Comparison of ENCODE assay signal across 16 cellular contexts in genomic region chr2:127771756-127772155, GRCh38. TPM values are rescaled to one million over a fixed set of nuclear protein-coding genes. Genes with fewer than 3 reads are reported as not detected.
A peak's percentile ranks its signal among the peaks of the same experiment; 100 is the strongest.
DNase-seq lines count a peak whose midpoint lies in the region; ATAC-seq lines count a peak whose summit lies in the region.
"Had no signal": no experiment of that assay in that cellular context is flagged by ENCODE, and none has a peak within 500 bp of the region (broad histone marks: within the 10 kb centered on the region; RNA-seq: fewer than 3 reads in every experiment).

No MANE protein-coding gene starts in this region.

- in situ Hi-C loops in HAP-1 (cut with MboI; ENCODE audit: low sequenced_read_pairs) = no loop called here

- no peak overlapping the region for H3K4ac ChIP-seq in trophoblast cell (ENCODE audit: low read depth, low read length)

- H3K27me3 Mint-ChIP-seq in immature natural killer cell (ENCODE audit: low read depth in 3 of 3) = peaks cover 0 to 2% (median 0%) of the 10 kb centered on the region in 3 donors
- H3K27me3 Mint-ChIP-seq: central memory CD8-positive, alpha-beta T cell; naive thymus-derived CD4-positive, alpha-beta T cell had no signal

- no peak overlapping the region for H3K14ac ChIP-seq in trophoblast cell (ENCODE audit: low read length)

- H3K27me3 ChIP-seq in trophoblast cell (ENCODE audit: insufficient read depth, low read length) (no peaks in the 10 kb centered on the region), HAP-1 (ENCODE audit: low read depth) (no peaks in the 10 kb centered on the region)
- H3K27me3 ChIP-seq: hepatocyte, right atrium auricular region, tibial artery had no signal

- H3K36me3 ChIP-seq in trophoblast cell (ENCODE audit: control insufficient read depth in 1 of 2, insufficient read depth in 2 of 2, low read length in 2 of 2) (peaks cover 1 to 2% of the 10 kb centered on the region in 2 experiments), HAP-1 (replicated peaks) (peaks cover 31% of the 10 kb centered on the region)

- H4K91ac ChIP-seq in trophoblast cell (ENCODE audit: low read depth, low read length) = no peak overlapping the region

- no peak overlapping the region for H2AFZ ChIP-seq in trophoblast cell (ENCODE audit: insufficient read depth, low read length, poor library complexity)
- H2AFZ ChIP-seq: hepatocyte had no signal

- H3K27ac Mint-ChIP-seq in immature natural killer cell = peak overlapping the region in 1 of 6 donors; percentile 3

- H3K4me1 Mint-ChIP-seq in immature natural killer cell = peaks cover 32 to 49% of the 10 kb centered on the region in 2 donors

- peaks cover 2% of the 10 kb centered on the region for H3K79me2 ChIP-seq in trophoblast cell (ENCODE audit: control insufficient read depth, insufficient read depth, low read length, poor library complexity)

- no CpG with 5 or more reads among the region's 2 CpGs for WGBS in trophoblast cell (ENCODE audit: extremely low coverage, insufficient coverage, insufficient read length)

- no peak overlapping the region for H3K4me3 ChIP-seq in trophoblast cell (ENCODE audit: low read depth, low read length)
- no peak overlapping the region for H3K4me3 ChIP-seq in HAP-1
- H3K4me3 ChIP-seq: hepatocyte, right atrium auricular region, tibial artery had no signal

- H3K23ac ChIP-seq in trophoblast cell (ENCODE audit: low read length) = no peak overlapping the region

- H4K12ac ChIP-seq in trophoblast cell (ENCODE audit: low read depth, low read length) = no peak overlapping the region

- H3K4me2 ChIP-seq in trophoblast cell (ENCODE audit: low read length) = no peak overlapping the region
- H3K4me2 ChIP-seq: hepatocyte had no signal

- H3K9ac ChIP-seq in trophoblast cell (ENCODE audit: low read length) = no peak overlapping the region

- H3K79me1 ChIP-seq in trophoblast cell (ENCODE audit: low read length) = no peaks in the 10 kb centered on the region

- DNase-seq in GM04504 (ENCODE audit: low read depth) (peak; percentile 22), RPMI7951 (ENCODE audit: low read depth) (peak; percentile 70), epithelial cell of prostate (ENCODE audit: low read depth, low spot score) (peak; percentile 37), trophoblast cell (peak; percentile 51 to 80), HAP-1 (ENCODE audit: low spot score in 2 of 2) (no peak), immature natural killer cell (no peak)
- DNase-seq in stimulated activated naive CD8-positive, alpha-beta T cell treated with anti-CD3 and anti-CD28 coated beads, Interleukin-15, Interleukin-2, amounts not matched to agents 100 U/mL and 50 U/mL, for 24 hours = no peak
- DNase-seq: naive thymus-derived CD4-positive, alpha-beta T cell; NCI-H1048; stimulated activated CD4-positive, alpha-beta T cell treated with anti-CD3 and anti-CD28 coated beads, Interleukin-1b, Interleukin-23, amount 100 ng/mL, for 48 hours; stimulated activated CD8-positive, alpha-beta memory T cell treated with anti-CD3 and anti-CD28 coated beads, Interleukin-4, amount 100 ng/mL, for 48 hours; tibial artery had no signal

- no peaks in the 10 kb centered on the region for H3K9me3 Mint-ChIP-seq in immature natural killer cell
- H3K9me3 Mint-ChIP-seq: central memory CD8-positive, alpha-beta T cell; naive thymus-derived CD4-positive, alpha-beta T cell had no signal

- H3K4me3 Mint-ChIP-seq in immature natural killer cell = no peak overlapping the region
- H3K4me3 Mint-ChIP-seq: central memory CD8-positive, alpha-beta T cell; naive thymus-derived CD4-positive, alpha-beta T cell had no signal

- H2BK12ac ChIP-seq in trophoblast cell (ENCODE audit: low read length) = no peak overlapping the region

- ATAC-seq in stimulated activated naive CD8-positive, alpha-beta T cell treated with anti-CD3 and anti-CD28 coated beads, Interleukin-15, Interleukin-2, amounts not matched to agents 100 U/mL and 50 U/mL, for 24 hours = no peak
- ATAC-seq: left lobe of liver; naive thymus-derived CD4-positive, alpha-beta T cell had no signal

- H3K36me3 Mint-ChIP-seq in immature natural killer cell = peaks cover 0 to 14% (median 9%) of the 10 kb centered on the region in 3 donors

- H3K18ac ChIP-seq in trophoblast cell (ENCODE audit: low read length) = no peak overlapping the region

- peak overlapping the region; percentile 80 for H3K27ac ChIP-seq in epithelial cell of prostate
- no peak overlapping the region for H3K27ac ChIP-seq in trophoblast cell (ENCODE audit: low read depth, low read length)
- H3K27ac ChIP-seq: hepatocyte, right atrium auricular region, tibial artery had no signal

- H2BK5ac ChIP-seq in trophoblast cell (ENCODE audit: low read depth, low read length, poor library complexity) = no peak overlapping the region

- no peaks in the 10 kb centered on the region for H3K9me3 ChIP-seq in trophoblast cell (ENCODE audit: insufficient read depth, low read depth, low read length)
- H3K9me3 ChIP-seq in HAP-1 = no peaks in the 10 kb centered on the region
- H3K9me3 ChIP-seq: right atrium auricular region, tibial artery had no signal

- no peak overlapping the region for H2AK5ac ChIP-seq in trophoblast cell (ENCODE audit: low read length)

- H3K4me1 ChIP-seq in trophoblast cell (ENCODE audit: control insufficient read depth in 1 of 2, insufficient read depth in 2 of 2, low read length in 2 of 2) (peaks cover 0 to 2% of the 10 kb centered on the region in 2 experiments), HAP-1 (peaks cover 18% of the 10 kb centered on the region)

- H4K8ac ChIP-seq in trophoblast cell (ENCODE audit: low read depth, low read length) = no peak overlapping the region

- no peak overlapping the region for H2BK120ac ChIP-seq in trophoblast cell (ENCODE audit: insufficient read depth, low read length, poor library complexity)

RNA-seq across cellular contexts. Expression of gene WDR33, which starts 39.2 kb away (rescaled TPM):
- total RNA-seq in RPMI7951 (2014; rRNA removed; shearing (Covaris generic)) = 27.6 and 27.8 TPM in 2 replicates
- 21.7 and 22.9 TPM in 2 replicates for polyA plus RNA-seq in trophoblast cell (2013)
- polyA plus RNA-seq in immature natural killer cell = 10 to 100 TPM; 18.6 to 49.8 (median 22.6) TPM

Comparison
In these comparisons a context has a peak if more than half of its experiments do, and no peak if none do; other contexts are left out.
1. DNase-seq: peak in GM04504 (single experiment), RPMI7951 (single experiment), epithelial cell of prostate (single experiment) and trophoblast cell (2 of 2); none in HAP-1 (0 of 2), stimulated activated naive CD8-positive, alpha-beta T cell treated with anti-CD3 and anti-CD28 coated beads, Interleukin-15, Interleukin-2, amounts not matched to agents 100 U/mL and 50 U/mL, for 24 hours (single experiment) and immature natural killer cell (0 of 3).